Comparison of ENCODE assay signal across 13 cellular contexts in genomic region chr18:32669549-32670165, GRCh38.
DNase-seq lines count a peak whose midpoint lies in the region; ATAC-seq and TF ChIP-seq lines count a peak whose summit lies in the region.
"Had no signal": no experiment of that assay in that cellular context is flagged by ENCODE, and none has a peak within 500 bp of the region (broad histone marks: within the 10 kb centered on the region; RNA-seq: fewer than 3 reads in every experiment).

No MANE protein-coding gene starts in this region.

- DNase-seq in NCI-H748 (lab: John Stamatoyannopoulos, UW; ENCODE audit: unreplicated experiment) (peak; percentile 15), NCI-H748 treated with DMSO at 0.1 percent for 48 hours (lab: John Stamatoyannopoulos, UW) (no peak), mucosa of gallbladder (ENCODE audit: low spot score) (no peak), NOMO-1 treated with DMSO at 0.1 percent for 48 hours (lab: John Stamatoyannopoulos, UW; ENCODE audit: unreplicated experiment) (no peak)
- DNase-seq in activated naive CD8-positive, alpha-beta T cell treated with anti-CD3 and anti-CD28 coated beads for 36 hours, result peak; percentile 2
- DNase-seq in stimulated activated naive CD4-positive, alpha-beta T cell (lab: John Stamatoyannopoulos, UW), result no peak
- DNase-seq: activated effector memory CD4-positive, alpha-beta T cell treated with anti-CD3 and anti-CD28 coated beads, Interleukin-2, amount 50 U/mL, for 16 hours; foreskin melanocyte; GDM1; Peyer's patch; sigmoid colon had no signal

- ATAC-seq in HG02885 (IDR thresholded peaks at IDR 0.05; ENCODE audit: poor library complexity, unreplicated experiment), result peak; percentile 63

- peaks cover 12% of the 10 kb centered on the region for H3K27me3 Mint-ChIP-seq in activated naive CD8-positive, alpha-beta T cell treated with anti-CD3 and anti-CD28 coated beads for 36 hours

- H3K9me3 ChIP-seq in parathyroid adenoma (ENCODE audit: control insufficient read depth, low read length), result no peaks in the 10 kb centered on the region
- H3K9me3 ChIP-seq: Peyer's patch, sigmoid colon had no signal

- H3K27ac ChIP-seq in parathyroid adenoma, result no peak overlapping the region
- H3K27ac ChIP-seq: Peyer's patch, sigmoid colon had no signal

- H3K36me3 Mint-ChIP-seq in activated naive CD8-positive, alpha-beta T cell treated with anti-CD3 and anti-CD28 coated beads for 36 hours, result no peaks in the 10 kb centered on the region

- H3K79me2 ChIP-seq in parathyroid adenoma, result no peaks in the 10 kb centered on the region

- H3K9me3 Mint-ChIP-seq in activated naive CD8-positive, alpha-beta T cell treated with anti-CD3 and anti-CD28 coated beads for 36 hours, result no peaks in the 10 kb centered on the region

- H3K4me3 Mint-ChIP-seq in activated naive CD8-positive, alpha-beta T cell treated with anti-CD3 and anti-CD28 coated beads for 36 hours, result no peak overlapping the region

- H3K4me3 ChIP-seq in parathyroid adenoma (ENCODE audit: low read depth, low read length), result no peak overlapping the region
- H3K4me3 ChIP-seq: Peyer's patch, sigmoid colon had no signal

- no peak overlapping the region for H2AFZ ChIP-seq in parathyroid adenoma

- no peak overlapping the region for H3K27ac Mint-ChIP-seq in activated naive CD8-positive, alpha-beta T cell treated with anti-CD3 and anti-CD28 coated beads for 36 hours

- TF ChIP-seq CTCF in parathyroid adenoma (IDR thresholded peaks at IDR 0.05), result peak; percentile 19

- no peak overlapping the region for H3K4me2 ChIP-seq in parathyroid adenoma (ENCODE audit: low read length)

- no peaks in the 10 kb centered on the region for H3K4me1 Mint-ChIP-seq in activated naive CD8-positive, alpha-beta T cell treated with anti-CD3 and anti-CD28 coated beads for 36 hours

- no peaks in the 10 kb centered on the region for H3K4me1 ChIP-seq in parathyroid adenoma
- H3K4me1 ChIP-seq: Peyer's patch, sigmoid colon had no signal

- H3K27me3 ChIP-seq in parathyroid adenoma (ENCODE audit: control insufficient read depth, insufficient read depth, low read length), result no peaks in the 10 kb centered on the region
- H3K27me3 ChIP-seq: Peyer's patch, sigmoid colon had no signal

- H3K9ac ChIP-seq in parathyroid adenoma, result no peak overlapping the region

- H3K36me3 ChIP-seq in parathyroid adenoma (ENCODE audit: control insufficient read depth, insufficient read depth, low read length), result no peaks in the 10 kb centered on the region
- H3K36me3 ChIP-seq: Peyer's patch, sigmoid colon had no signal

Comparison
In these comparisons a context has a peak if more than half of its experiments do, and no peak if none do; other contexts are left out.
1. DNase-seq: peak in NCI-H748 (single experiment) and activated naive CD8-positive, alpha-beta T cell treated with anti-CD3 and anti-CD28 coated beads for 36 hours (single experiment); none in NCI-H748 treated with DMSO at 0.1 percent for 48 hours (single experiment), mucosa of gallbladder (single experiment), NOMO-1 treated with DMSO at 0.1 percent for 48 hours (single experiment) and stimulated activated naive CD4-positive, alpha-beta T cell (0 of 6).